ENCODE assay signal across 1 cellular context in the genomic region with DNA sequence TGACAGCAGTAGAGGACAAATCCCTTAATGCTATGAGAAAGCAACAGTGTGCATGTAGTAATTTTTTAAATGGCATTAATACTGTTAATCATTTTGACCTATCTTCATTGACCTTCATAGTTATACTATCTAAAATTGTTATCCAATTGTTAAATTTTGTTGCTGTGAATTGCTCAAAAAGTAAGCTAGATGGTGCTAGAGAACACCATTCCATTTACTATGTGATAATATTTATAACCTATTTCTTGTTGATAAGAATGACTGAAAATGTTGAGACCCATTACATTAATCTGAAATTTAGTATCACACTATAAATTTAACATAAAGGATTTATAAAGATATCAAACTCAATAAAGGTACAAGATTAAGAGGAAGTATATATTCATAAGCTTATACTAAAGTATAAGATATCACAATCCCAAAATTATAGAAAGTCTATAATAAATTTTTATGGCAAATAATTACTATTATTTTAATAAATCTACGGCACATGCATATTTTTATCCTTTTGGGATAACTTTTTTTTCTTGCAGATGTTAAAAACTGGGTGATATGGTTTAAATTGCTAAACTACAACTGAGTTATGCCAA.
TF ChIP-seq lines count a peak whose summit lies in the region.

No MANE protein-coding gene starts in this region.

TF ChIP-seq in HepG2, 621 proteins besides CTCF, POLR2A, EP300 and RAD21 (continued from another document):
- TF ChIP-seq, protein P1, sequence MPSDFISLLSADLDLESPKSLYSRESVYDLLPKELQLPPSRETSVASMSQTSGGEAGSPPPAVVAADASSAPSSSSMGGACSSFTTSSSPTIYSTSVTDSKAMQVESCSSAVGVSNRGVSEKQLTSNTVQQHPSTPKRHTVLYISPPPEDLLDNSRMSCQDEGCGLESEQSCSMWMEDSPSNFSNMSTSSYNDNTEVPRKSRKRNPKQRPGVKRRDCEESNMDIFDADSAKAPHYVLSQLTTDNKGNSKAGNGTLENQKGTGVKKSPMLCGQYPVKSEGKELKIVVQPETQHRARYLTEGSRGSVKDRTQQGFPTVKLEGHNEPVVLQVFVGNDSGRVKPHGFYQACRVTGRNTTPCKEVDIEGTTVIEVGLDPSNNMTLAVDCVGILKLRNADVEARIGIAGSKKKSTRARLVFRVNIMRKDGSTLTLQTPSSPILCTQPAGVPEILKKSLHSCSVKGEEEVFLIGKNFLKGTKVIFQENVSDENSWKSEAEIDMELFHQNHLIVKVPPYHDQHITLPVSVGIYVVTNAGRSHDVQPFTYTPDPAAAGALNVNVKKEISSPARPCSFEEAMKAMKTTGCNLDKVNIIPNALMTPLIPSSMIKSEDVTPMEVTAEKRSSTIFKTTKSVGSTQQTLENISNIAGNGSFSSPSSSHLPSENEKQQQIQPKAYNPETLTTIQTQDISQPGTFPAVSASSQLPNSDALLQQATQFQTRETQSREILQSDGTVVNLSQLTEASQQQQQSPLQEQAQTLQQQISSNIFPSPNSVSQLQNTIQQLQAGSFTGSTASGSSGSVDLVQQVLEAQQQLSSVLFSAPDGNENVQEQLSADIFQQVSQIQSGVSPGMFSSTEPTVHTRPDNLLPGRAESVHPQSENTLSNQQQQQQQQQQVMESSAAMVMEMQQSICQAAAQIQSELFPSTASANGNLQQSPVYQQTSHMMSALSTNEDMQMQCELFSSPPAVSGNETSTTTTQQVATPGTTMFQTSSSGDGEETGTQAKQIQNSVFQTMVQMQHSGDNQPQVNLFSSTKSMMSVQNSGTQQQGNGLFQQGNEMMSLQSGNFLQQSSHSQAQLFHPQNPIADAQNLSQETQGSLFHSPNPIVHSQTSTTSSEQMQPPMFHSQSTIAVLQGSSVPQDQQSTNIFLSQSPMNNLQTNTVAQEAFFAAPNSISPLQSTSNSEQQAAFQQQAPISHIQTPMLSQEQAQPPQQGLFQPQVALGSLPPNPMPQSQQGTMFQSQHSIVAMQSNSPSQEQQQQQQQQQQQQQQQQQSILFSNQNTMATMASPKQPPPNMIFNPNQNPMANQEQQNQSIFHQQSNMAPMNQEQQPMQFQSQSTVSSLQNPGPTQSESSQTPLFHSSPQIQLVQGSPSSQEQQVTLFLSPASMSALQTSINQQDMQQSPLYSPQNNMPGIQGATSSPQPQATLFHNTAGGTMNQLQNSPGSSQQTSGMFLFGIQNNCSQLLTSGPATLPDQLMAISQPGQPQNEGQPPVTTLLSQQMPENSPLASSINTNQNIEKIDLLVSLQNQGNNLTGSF (CRISPR knock-in tag; IDR thresholded peaks at IDR 0.05): no peak
